ENCODE assay signal across 1 cellular context in the genomic region with DNA sequence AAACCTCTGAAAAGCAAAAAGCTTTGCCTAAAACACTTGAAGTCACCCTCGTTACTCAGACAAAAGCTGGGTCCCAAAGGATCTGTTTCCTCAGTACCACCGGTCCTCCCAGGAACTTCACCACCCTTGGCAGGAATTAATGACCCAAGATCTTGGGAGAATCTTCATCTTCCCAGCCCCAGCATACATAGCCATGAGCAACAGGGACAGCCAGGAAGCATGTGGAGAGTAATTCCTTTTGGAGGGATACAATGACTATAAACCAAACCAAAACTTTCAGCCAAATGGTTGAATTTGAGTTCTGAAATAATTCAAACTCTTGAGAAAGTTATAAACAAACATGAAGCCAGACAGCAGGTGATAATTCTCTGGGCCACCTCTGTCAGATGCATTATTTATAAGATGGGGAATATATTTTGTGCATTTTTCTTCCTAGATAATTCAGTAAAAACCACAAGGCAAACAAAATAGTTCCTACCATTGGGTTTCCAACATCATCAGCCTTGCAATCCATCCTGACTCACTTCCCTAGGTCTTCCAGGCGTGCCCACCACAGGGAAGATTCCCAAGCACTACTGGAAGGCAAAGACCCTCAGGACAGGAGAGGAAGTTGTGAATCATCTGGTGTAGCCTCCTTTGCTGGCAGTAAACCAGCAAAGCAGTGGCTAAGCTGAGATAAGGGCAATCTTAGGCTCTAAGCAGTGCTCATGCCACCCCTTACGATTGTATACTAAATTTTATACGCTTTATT.
TF ChIP-seq lines count a peak whose summit lies in the region.

No MANE protein-coding gene starts in this region.

TF ChIP-seq in IMR-90, 13 proteins besides CTCF, POLR2A, EP300 and RAD21 (continued from another document):
- TF ChIP-seq ELK1 (IDR thresholded peaks at IDR 0.05; ENCODE audit: borderline replicate concordance, low read depth, low read length): no peak
- no peak for TF ChIP-seq MAFK (IDR thresholded peaks at IDR 0.05; ENCODE audit: low read depth, low read length)
